In genomic region chr2:27264253-27264752, GRCh38 we compare ENCODE assay signal across 8 cellular contexts. TPM values are rescaled to one million over a fixed set of nuclear protein-coding genes. Genes with fewer than 3 reads are reported as not detected.
DNase-seq lines count a peak whose midpoint lies in the region; ATAC-seq, FAIRE-seq and TF ChIP-seq lines count a peak whose summit lies in the region.

No MANE protein-coding gene starts in this region.

- H2BK15ac ChIP-seq in H1 (ENCODE audit: low read length) = peak overlapping the region; percentile 75; the same call in 1 of the 2 replicates

- H4K8ac ChIP-seq in H1 (ENCODE audit: extremely low read depth, insufficient read depth, low read length) = peak overlapping the region; percentile 91; the same call in 1 of the 2 replicates

- peak in 1 of 2 experiments; percentile 76 for DNase-seq in H1 (ENCODE audit: low read depth in 1 of 2, low spot score in 2 of 2)
- no peak for DNase-seq in AML-193 (lab: John Stamatoyannopoulos, UW)
- no peak for DNase-seq in NK-92 treated with Interleukin-12 subunit alpha and Interleukin-12 subunit beta, amount 100 ng/mL, for 24 hours (lab: John Stamatoyannopoulos, UW)

- H3K14ac ChIP-seq in H1 (ENCODE audit: insufficient read length) = no peak overlapping the region

- no peak for FAIRE-seq in H1 (lab: Jason Lieb, UNC)

- H3K36me3 ChIP-seq in DOHH2 (ENCODE audit: control insufficient read depth, low read length) (no peaks in the 10 kb centered on the region), OCI-LY1 (ENCODE audit: insufficient read depth, low read length) (no peaks in the 10 kb centered on the region), H1 (ENCODE audit: control insufficient read depth in 2 of 4, insufficient read depth in 4 of 4, low read length in 3 of 4) (no peaks in the 10 kb centered on the region), neuron (ENCODE audit: insufficient read depth, low read length) (no peaks in the 10 kb centered on the region)

- POLR2A ChIA-PET in H1 (lab: Charles Lee; ENCODE audit: partially characterized antibody) = interaction anchor here (0.9 to 8.2 kb wide), 9 partner anchors 9 to 105 kb away, joined by 3 to 71 read pairs (median 5); partner anchors contain the start of genes ATRAID, DNAJC5G, SLC5A6 and TRIM54

- no peak overlapping the region for H3K56ac ChIP-seq in H1 (replicated peaks; ENCODE audit: insufficient read length, low read depth, low read length)

- H3K4ac ChIP-seq in H1 (replicated peaks; ENCODE audit: insufficient read length, low read depth, low read length) = no peak overlapping the region

- H4K5ac ChIP-seq in H1 (ENCODE audit: insufficient read length, low read depth, low read length) = no peak overlapping the region

- TF ChIP-seq RAD21 in H1 (IDR thresholded peaks at IDR 0.05 in 1 of 2, conservative IDR thresholded peaks at IDR 0.05 in 1 of 2; ENCODE audit: low read depth in 2 of 2, low read length in 2 of 2) = no peak

- H3K9ac ChIP-seq in OCI-LY1 (ENCODE audit: low read length) (no peak overlapping the region), H1 (replicated peaks in 1 of 4; ENCODE audit: extremely low read depth in 1 of 4, low read depth in 3 of 4, low read length in 3 of 4) (peak overlapping the region in 3 of 4 experiments; percentile 22 to 44 (median 42); a peak in 4 of 7 replicates)

- peak overlapping the region; percentile 89 for H3K4me2 ChIP-seq in DOHH2 (ENCODE audit: low read length)
- peak overlapping the region; percentile 55 for H3K4me2 ChIP-seq in OCI-LY1 (ENCODE audit: low read length)
- peak overlapping the region; percentile 88 to 99 for H3K4me2 ChIP-seq in H1 (ENCODE audit: insufficient read depth in 1 of 2, low read depth in 2 of 2, low read length in 2 of 2)

- no peak overlapping the region for H2BK5ac ChIP-seq in H1 (ENCODE audit: low read depth, low read length)

- H3K23me2 ChIP-seq in H1 (ENCODE audit: low read depth, low read length) = peaks cover 19% of the 10 kb centered on the region; the same call in 1 of the 2 replicates

- no peak overlapping the region for H2BK120ac ChIP-seq in H1 (replicated peaks; ENCODE audit: low read depth, low read length)

- H3K4me3 ChIP-seq in DOHH2 (ENCODE audit: low read length) = peak overlapping the region; percentile 78
- peak overlapping the region; percentile 42 for H3K4me3 ChIP-seq in OCI-LY1 (ENCODE audit: low read depth, low read length, poor library complexity, severe bottlenecking)
- H3K4me3 ChIP-seq in H1 (ENCODE audit: extremely low read depth in 1 of 4, insufficient read depth in 2 of 4, low read depth in 3 of 4, low read length in 4 of 4) = peak overlapping the region; percentile 60 to 85 (median 63)
- peak overlapping the region; percentile 40 for H3K4me3 ChIP-seq in neuron (ENCODE audit: low read length)

- H3K18ac ChIP-seq in H1 (ENCODE audit: extremely low read depth, low read length) = 0 out of 2 replicates have a peak overlapping the region, but pooled peaks have one; percentile 75

- H2AFZ ChIP-seq in OCI-LY1 (ENCODE audit: low read length) = no peak overlapping the region
- H2AFZ ChIP-seq in H1 (ENCODE audit: low read length) = peak overlapping the region; percentile 31; the same call in 1 of the 2 replicates
- peak overlapping the region; percentile 64 for H2AFZ ChIP-seq in neuron (ENCODE audit: low read depth, low read length)

- peaks cover 73% of the 10 kb centered on the region for H3K27me3 ChIP-seq in DOHH2 (ENCODE audit: control insufficient read depth, low read length)
- H3K27me3 ChIP-seq in OCI-LY1 (ENCODE audit: insufficient read depth, low read length) = peaks cover 19% of the 10 kb centered on the region
- peaks cover 39 to 73% (median 61%) of the 10 kb centered on the region in 4 experiments for H3K27me3 ChIP-seq in H1 (replicated peaks in 1 of 4; ENCODE audit: control insufficient read depth in 3 of 4, extremely low read depth in 1 of 4, insufficient read depth in 3 of 4, low read length in 3 of 4)
- H3K27me3 ChIP-seq in neuron (ENCODE audit: insufficient read depth, low read length) = peaks cover 82% of the 10 kb centered on the region

- H3K79me1 ChIP-seq in H1 (ENCODE audit: low read depth, low read length) = no peaks in the 10 kb centered on the region

- H3K4me1 ChIP-seq in DOHH2 (ENCODE audit: control insufficient read depth, low read length) (peaks cover 33% of the 10 kb centered on the region), OCI-LY1 (ENCODE audit: insufficient read depth, low read length, severe bottlenecking) (peaks cover 20% of the 10 kb centered on the region), H1 (replicated peaks in 1 of 4; ENCODE audit: control insufficient read depth in 3 of 4, insufficient read depth in 4 of 4, low read length in 3 of 4) (peaks cover 3 to 19% (median 14%) of the 10 kb centered on the region in 4 experiments), neuron (ENCODE audit: insufficient read depth, low read length) (peaks cover 14% of the 10 kb centered on the region)

- no peak for TF ChIP-seq CTCF in DOHH2 (IDR thresholded peaks at IDR 0.05; ENCODE audit: low read depth, low read length, poor library complexity, severe bottlenecking)
- no peak for TF ChIP-seq CTCF in OCI-LY1 (IDR thresholded peaks at IDR 0.05; ENCODE audit: low read length)
- no peak for TF ChIP-seq CTCF in H1 (IDR thresholded peaks at IDR 0.05; ENCODE audit: control extremely low read depth in 1 of 3, insufficient read depth in 1 of 3, low read depth in 1 of 3, low read length in 3 of 3)

- ATAC-seq in GM18868 (IDR thresholded peaks at IDR 0.05; ENCODE audit: unreplicated experiment) = no peak
- ATAC-seq in GM19467 (IDR thresholded peaks at IDR 0.05; ENCODE audit: unreplicated experiment) = no peak

- CTCF ChIA-PET in H1 (lab: Charles Lee; ENCODE audit: partially characterized antibody) = interaction anchor here (0.6 to 14.1 kb wide), 21 partner anchors 9 to 238 kb away, joined by 3 to 288 read pairs (median 5); partner anchors contain the start of genes ABHD1, DNAJC5G, EIF2B4 and PREB

- H3K79me2 ChIP-seq in DOHH2 (ENCODE audit: control insufficient read depth, low read length) = no peaks in the 10 kb centered on the region
- H3K79me2 ChIP-seq in OCI-LY1 (ENCODE audit: insufficient read depth, low read length) = no peaks in the 10 kb centered on the region
- peaks cover 0 to 2% of the 10 kb centered on the region in 2 experiments; a peak in 1 of 4 replicates for H3K79me2 ChIP-seq in H1 (ENCODE audit: control insufficient read depth in 1 of 2, insufficient read depth in 2 of 2, low read length in 2 of 2)

- H3K9me3 ChIP-seq in DOHH2 (ENCODE audit: control insufficient read depth, insufficient read depth, low read length) (no peaks in the 10 kb centered on the region), OCI-LY1 (ENCODE audit: low read length) (no peaks in the 10 kb centered on the region), H1 (ENCODE audit: insufficient read depth in 2 of 2, low read depth in 1 of 2, low read length in 1 of 2) (no peaks in the 10 kb centered on the region), neuron (ENCODE audit: low read length) (no peaks in the 10 kb centered on the region)

- TF ChIP-seq POLR2A in H1 (IDR thresholded peaks at IDR 0.05; ENCODE audit: control extremely low read depth in 1 of 2, low read depth in 2 of 2, low read length in 2 of 2) = no peak

- H3K27ac ChIP-seq in DOHH2 (ENCODE audit: low read depth, low read length) (no peak overlapping the region), OCI-LY1 (ENCODE audit: low read depth, low read length, poor library complexity, severe bottlenecking) (no peak overlapping the region), H1 (ENCODE audit: low read depth, low read length) (no peak overlapping the region)

- 2% methylated on average over 36 of the region's 38 CpGs; no CpG with 5 or more reads in 1 of the 2 experiments for WGBS in H1 (ENCODE audit: extremely low coverage in 1 of 2, insufficient coverage in 1 of 2, insufficient read length in 1 of 2, insufficient replicate concordance in 2 of 2, low coverage in 1 of 2, low lambda C conversion rate in 2 of 2, missing lambda C conversion rate in 1 of 2), 2 experiments

- TF ChIP-seq EP300 in H1 (IDR thresholded peaks at IDR 0.05; ENCODE audit: borderline replicate concordance in 1 of 2, low read depth in 2 of 2, low read length in 2 of 2) = no peak

- no peak overlapping the region for H3K23ac ChIP-seq in H1 (ENCODE audit: insufficient read length)

- H2AK5ac ChIP-seq in H1 (ENCODE audit: low read depth, low read length) = no peak overlapping the region

- H2BK12ac ChIP-seq in H1 (ENCODE audit: low read depth, low read length) = peak overlapping the region; percentile 77; the same call in 1 of the 2 replicates

- no peaks in the 10 kb centered on the region for H3K9me2 ChIP-seq in DOHH2 (replicated peaks; ENCODE audit: control insufficient read depth, low read length)
- no peaks in the 10 kb centered on the region for H3K9me2 ChIP-seq in OCI-LY1 (ENCODE audit: low read depth, low read length)

- H4K20me1 ChIP-seq in DOHH2 (ENCODE audit: control insufficient read depth, insufficient read depth, low read depth, low read length) (no peaks in the 10 kb centered on the region), OCI-LY1 (ENCODE audit: insufficient read depth, low read length) (no peaks in the 10 kb centered on the region), H1 (replicated peaks in 1 of 2; ENCODE audit: control insufficient read depth in 1 of 2, insufficient read depth in 2 of 2, low read length in 2 of 2) (peaks cover 0 to 8% of the 10 kb centered on the region in 2 experiments)

- peak overlapping the region; percentile 22 for H4K91ac ChIP-seq in H1 (replicated peaks; ENCODE audit: insufficient read length, low read length)

- H2BK20ac ChIP-seq in H1 (ENCODE audit: low read length) = no peak overlapping the region

- H3F3A ChIP-seq in DOHH2 (ENCODE audit: control insufficient read depth, insufficient read depth) (no peaks in the 10 kb centered on the region), OCI-LY1 (ENCODE audit: insufficient read depth, low read length) (no peaks in the 10 kb centered on the region)

RNA-seq across cellular contexts. Expression of gene SLC30A3, which starts 1.5 kb away (rescaled TPM):
- 15.2 and 16.1 TPM in 2 replicates for total RNA-seq in H1 (2021; fragmentation: NEBNext Ultra II Directional; extraction: Animal tissue kit (Norgen Biotek cat#: 25700))
- polyA plus RNA-seq in H1 (2011; rRNA removed) = 30.7 and 48.7 TPM in 2 replicates
- 26.6 TPM for polyA plus RNA-seq in H1 (2011; cell fraction: cytosol; rRNA removed)
- polyA plus RNA-seq in H1 (2011; cell fraction: nucleus; rRNA removed) = 50.1 TPM
- polyA plus RNA-seq in H1 (2012, experiment 1 of 2) = 9.2 to 18.3 TPM (median 16.3 TPM) in 4 replicates
- 11.6 TPM for polyA plus RNA-seq in H1 (2012, experiment 2 of 2)
- polyA plus RNA-seq in H1 (2013, experiment 1 of 2) = 11.0 TPM
- polyA plus RNA-seq in H1 (2013, experiment 2 of 2) = 13.3 TPM
- 8.9 and 11.3 TPM in 2 replicates for polyA minus RNA-seq in H1 (2011; rRNA and poly(A)+ RNA removed)
- polyA minus RNA-seq in H1 (2011; cell fraction: cytosol; rRNA and poly(A)+ RNA removed) = 13.8 TPM
- polyA minus RNA-seq in H1 (2011; cell fraction: nucleus; rRNA and poly(A)+ RNA removed) = 11.0 TPM

RNA-seq across cellular contexts. Expression of gene DNAJC5G, which starts 10.9 kb away (rescaled TPM):
- 1.4 TPM in 2 replicates for total RNA-seq in H1 (2021; fragmentation: NEBNext Ultra II Directional; extraction: Animal tissue kit (Norgen Biotek cat#: 25700))
- polyA plus RNA-seq in H1 (2011; rRNA removed) = 0.75 and 0.83 TPM in 2 replicates
- 1.0 TPM for polyA plus RNA-seq in H1 (2011; cell fraction: cytosol; rRNA removed)
- 2.6 TPM for polyA plus RNA-seq in H1 (2011; cell fraction: nucleus; rRNA removed)
- polyA plus RNA-seq in H1 (2012, experiment 1 of 2) = 0.86 to 1.3 TPM (median 1.1 TPM) in 4 replicates
- 0.18 TPM for polyA plus RNA-seq in H1 (2012, experiment 2 of 2)
- 0.51 TPM for polyA plus RNA-seq in H1 (2013, experiment 1 of 2)
- 0.63 TPM for polyA plus RNA-seq in H1 (2013, experiment 2 of 2)
- 0.60 and 1.7 TPM in 2 replicates for polyA minus RNA-seq in H1 (2011; rRNA and poly(A)+ RNA removed)
- 1.2 TPM for polyA minus RNA-seq in H1 (2011; cell fraction: cytosol; rRNA and poly(A)+ RNA removed)
- polyA minus RNA-seq in H1 (2011; cell fraction: nucleus; rRNA and poly(A)+ RNA removed) = 1.00 TPM

RNA-seq across cellular contexts. Expression of gene TRIM54, which starts 17.9 kb away (rescaled TPM):
- 3.9 and 4.2 TPM in 2 replicates for total RNA-seq in H1 (2021; fragmentation: NEBNext Ultra II Directional; extraction: Animal tissue kit (Norgen Biotek cat#: 25700))
- polyA plus RNA-seq in H1 (2011; rRNA removed) = 5.8 and 6.1 TPM in 2 replicates
- 7.8 TPM for polyA plus RNA-seq in H1 (2011; cell fraction: cytosol; rRNA removed)
- polyA plus RNA-seq in H1 (2011; cell fraction: nucleus; rRNA removed) = 12.0 TPM
- 4.3 to 7.4 TPM (median 6.5 TPM) in 4 replicates for polyA plus RNA-seq in H1 (2012, experiment 1 of 2)
- 3.4 TPM for polyA plus RNA-seq in H1 (2012, experiment 2 of 2)
- 2.9 TPM for polyA plus RNA-seq in H1 (2013, experiment 1 of 2)
- polyA plus RNA-seq in H1 (2013, experiment 2 of 2) = 2.2 TPM
- polyA minus RNA-seq in H1 (2011; rRNA and poly(A)+ RNA removed) = 4.3 and 5.3 TPM in 2 replicates
- polyA minus RNA-seq in H1 (2011; cell fraction: cytosol; rRNA and poly(A)+ RNA removed) = 1.8 TPM
- 2.7 TPM for polyA minus RNA-seq in H1 (2011; cell fraction: nucleus; rRNA and poly(A)+ RNA removed)

RNA-seq across cellular contexts. Expression of gene UCN, which starts 43.9 kb away (rescaled TPM):
- not detected in 2 replicates for total RNA-seq in H1 (2021; fragmentation: NEBNext Ultra II Directional; extraction: Animal tissue kit (Norgen Biotek cat#: 25700))
- polyA plus RNA-seq in H1 (2011; rRNA removed) = 0.35 and 0.93 TPM in 2 replicates
- polyA plus RNA-seq in H1 (2011; cell fraction: cytosol; rRNA removed) = 0.58 TPM
- polyA plus RNA-seq in H1 (2011; cell fraction: nucleus; rRNA removed) = 1.6 TPM
- polyA plus RNA-seq in H1 (2012, experiment 1 of 2) = 0.38 to 0.58 TPM (median 0.43 TPM) in 3 of 4 replicates, not detected in the other
- not detected for polyA plus RNA-seq in H1 (2012, experiment 2 of 2)
- 0.28 TPM for polyA plus RNA-seq in H1 (2013, experiment 1 of 2)
- polyA plus RNA-seq in H1 (2013, experiment 2 of 2) = 0.15 TPM
- not detected in 2 replicates for polyA minus RNA-seq in H1 (2011; rRNA and poly(A)+ RNA removed)
- not detected for polyA minus RNA-seq in H1 (2011; cell fraction: cytosol; rRNA and poly(A)+ RNA removed)
- polyA minus RNA-seq in H1 (2011; cell fraction: nucleus; rRNA and poly(A)+ RNA removed) = not detected

RNA-seq across cellular contexts. Expression of gene CAD, which starts 47.1 kb away (rescaled TPM):
- total RNA-seq in H1 (2021; fragmentation: NEBNext Ultra II Directional; extraction: Animal tissue kit (Norgen Biotek cat#: 25700)) = 146 and 147 TPM in 2 replicates
- polyA plus RNA-seq in H1 (2011; rRNA removed) = 130 and 197 TPM in 2 replicates
- 85.0 TPM for polyA plus RNA-seq in H1 (2011; cell fraction: cytosol; rRNA removed)
- 539 TPM for polyA plus RNA-seq in H1 (2011; cell fraction: nucleus; rRNA removed)
- 122 to 193 TPM (median 170 TPM) in 4 replicates for polyA plus RNA-seq in H1 (2012, experiment 1 of 2)
- 94.0 TPM for polyA plus RNA-seq in H1 (2012, experiment 2 of 2)
- polyA plus RNA-seq in H1 (2013, experiment 1 of 2) = 48.5 TPM
- polyA plus RNA-seq in H1 (2013, experiment 2 of 2) = 35.0 TPM
- polyA minus RNA-seq in H1 (2011; rRNA and poly(A)+ RNA removed) = 520 and 532 TPM in 2 replicates
- polyA minus RNA-seq in H1 (2011; cell fraction: cytosol; rRNA and poly(A)+ RNA removed) = 235 TPM
- 296 TPM for polyA minus RNA-seq in H1 (2011; cell fraction: nucleus; rRNA and poly(A)+ RNA removed)
